ENCODE assay signal across 20 cellular contexts in the genomic region with DNA sequence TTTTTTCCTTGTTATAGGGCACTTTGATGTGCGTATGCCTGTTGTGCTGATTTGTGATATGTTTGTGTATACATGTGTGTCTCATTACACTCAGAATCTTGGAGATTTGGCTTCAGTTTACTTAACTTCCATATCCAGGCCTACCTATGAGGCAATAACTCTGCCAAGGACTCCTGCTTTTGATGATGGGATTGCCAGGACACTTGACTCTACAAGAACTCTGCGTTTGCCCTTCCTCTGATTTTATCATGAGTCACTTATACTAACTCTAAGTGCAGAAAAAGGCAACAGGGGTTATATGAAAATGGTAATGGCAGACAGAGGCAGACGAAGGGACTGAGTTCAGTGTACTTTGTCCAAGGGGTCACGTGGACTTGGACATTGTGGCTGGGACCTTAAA. TPM values are rescaled to one million over a fixed set of nuclear protein-coding genes. Genes with fewer than 3 reads are reported as not detected.
DNase-seq lines count a peak whose midpoint lies in the region; ATAC-seq and TF ChIP-seq lines count a peak whose summit lies in the region.
"Had no signal": no experiment of that assay in that cellular context is flagged by ENCODE, and none has a peak within 500 bp of the region (broad histone marks: within the 10 kb centered on the region; RNA-seq: fewer than 3 reads in every experiment).

No MANE protein-coding gene starts in this region.

- TF ChIP-seq CTCF in RWPE1 (conservative IDR thresholded peaks at IDR 0.05; ENCODE audit: low read depth) (no peak), epithelial cell of proximal tubule (conservative IDR thresholded peaks at IDR 0.05; ENCODE audit: low read depth, low read length) (no peak), omental fat pad (IDR thresholded peaks at IDR 0.05) (no peak), neural progenitor cell (IDR thresholded peaks at IDR 0.05) (no peak)

- CTCF ChIA-PET in RWPE1 (lab: Yijun Ruan, JAX), result no interaction called here

- no peak overlapping the region for H3K9ac ChIP-seq in Karpas-422 (ENCODE audit: low read length)
- no peak overlapping the region for H3K9ac ChIP-seq in neural progenitor cell

- peaks cover 3% of the 10 kb centered on the region for H3K9me3 Mint-ChIP-seq in activated naive CD8-positive, alpha-beta T cell treated with anti-CD3 and anti-CD28 coated beads for 36 hours
- no peaks in the 10 kb centered on the region for H3K9me3 Mint-ChIP-seq in neural progenitor cell
- H3K9me3 Mint-ChIP-seq: activated naive CD4-positive, alpha-beta T cell treated with anti-CD3 and anti-CD28 coated beads, Interleukin-2, amount 10 ng/mL, durations not matched to agents 7 days and 5 days; WTC11 had no signal

- POLR2A ChIA-PET in RWPE1 (lab: Yijun Ruan, JAX; ENCODE audit: low non-redundant PET), result no interaction called here

- H4K20me1 ChIP-seq in Karpas-422 (ENCODE audit: insufficient read depth, low read depth, low read length) (no peaks in the 10 kb centered on the region), neural progenitor cell (ENCODE audit: low read depth) (no peaks in the 10 kb centered on the region)

- H3K27ac Mint-ChIP-seq in activated naive CD8-positive, alpha-beta T cell treated with anti-CD3 and anti-CD28 coated beads for 36 hours, result no peak overlapping the region
- no peak overlapping the region for H3K27ac Mint-ChIP-seq in neural progenitor cell
- H3K27ac Mint-ChIP-seq: activated CD8-positive, alpha-beta T cell treated with anti-CD3 and anti-CD28 coated beads for 36 hours; activated naive CD4-positive, alpha-beta T cell treated with anti-CD3 and anti-CD28 coated beads, Interleukin-2, amount 10 ng/mL, durations not matched to agents 7 days and 5 days; T-helper 17 cell; WTC11 had no signal

- H3K4me3 Mint-ChIP-seq in activated naive CD8-positive, alpha-beta T cell treated with anti-CD3 and anti-CD28 coated beads for 36 hours, result no peak overlapping the region
- H3K4me3 Mint-ChIP-seq in neural progenitor cell, result no peak overlapping the region
- H3K4me3 Mint-ChIP-seq: activated CD8-positive, alpha-beta T cell treated with anti-CD3 and anti-CD28 coated beads for 36 hours; activated naive CD4-positive, alpha-beta T cell treated with anti-CD3 and anti-CD28 coated beads, Interleukin-2, amount 10 ng/mL, durations not matched to agents 7 days and 5 days; effector memory CD8-positive, alpha-beta T cell; T-helper 17 cell; WTC11 had no signal

- H3K36me3 ChIP-seq in Karpas-422 (ENCODE audit: insufficient read depth, low read length) (0 out of 2 replicates have a peak, but pooled peaks cover 4% of the 10 kb centered on the region), neural progenitor cell (no peaks in the 10 kb centered on the region)
- H3K36me3 ChIP-seq: HAP-1, heart left ventricle had no signal

- no peaks in the 10 kb centered on the region for H3K27me3 ChIP-seq in Karpas-422 (ENCODE audit: low read length)
- H3K27me3 ChIP-seq in neural progenitor cell, result no peaks in the 10 kb centered on the region
- H3K27me3 ChIP-seq: heart left ventricle had no signal

- H3F3A ChIP-seq in neural progenitor cell (ENCODE audit: low read depth), result no peaks in the 10 kb centered on the region

- peaks cover 13% of the 10 kb centered on the region for H3K4me1 Mint-ChIP-seq in activated naive CD8-positive, alpha-beta T cell treated with anti-CD3 and anti-CD28 coated beads for 36 hours
- H3K4me1 Mint-ChIP-seq in neural progenitor cell, result no peaks in the 10 kb centered on the region

- H3K4me1 ChIP-seq in Karpas-422 (ENCODE audit: low read length) (peaks cover 79% of the 10 kb centered on the region), neural progenitor cell (no peaks in the 10 kb centered on the region)
- H3K4me1 ChIP-seq: HAP-1 had no signal

- H3K9me3 ChIP-seq in Karpas-422 (ENCODE audit: low read length) (no peaks in the 10 kb centered on the region), neural progenitor cell (ENCODE audit: low read depth) (no peaks in the 10 kb centered on the region)
- H3K9me3 ChIP-seq: HAP-1, heart left ventricle had no signal

- no peaks in the 10 kb centered on the region for H3K9me2 ChIP-seq in Karpas-422 (replicated peaks; ENCODE audit: insufficient read depth, low read length)

- H3K4me3 ChIP-seq in Karpas-422 (ENCODE audit: low read length), result no peak overlapping the region
- no peak overlapping the region for H3K4me3 ChIP-seq in epithelial cell of proximal tubule (ENCODE audit: low read depth, low read length)
- no peak overlapping the region for H3K4me3 ChIP-seq in neural progenitor cell
- H3K4me3 ChIP-seq: HAP-1, heart left ventricle had no signal

- DNase-seq in Karpas-422 (no peak), RWPE1 (ENCODE audit: low spot score) (peak; percentile 52), epithelial cell of proximal tubule (ENCODE audit: low read depth) (peak; percentile 19), omental fat pad (ENCODE audit: low spot score) (no peak), NCI-H82 treated with DMSO at 0.1 percent for 48 hours (lab: John Stamatoyannopoulos, UW; ENCODE audit: unreplicated experiment) (no peak), neural progenitor cell (ENCODE audit: low spot score) (no peak)
- no peak for DNase-seq in activated naive CD8-positive, alpha-beta T cell treated with anti-CD3 and anti-CD28 coated beads for 36 hours
- DNase-seq: activated CD8-positive, alpha-beta T cell treated with anti-CD3 and anti-CD28 coated beads for 36 hours; activated naive CD4-positive, alpha-beta T cell treated with anti-CD3 and anti-CD28 coated beads, Interleukin-2, amount 10 ng/mL, durations not matched to agents 7 days and 5 days; DND-41; effector memory CD8-positive, alpha-beta T cell; heart left ventricle; NCI-H1694; right cardiac atrium; stimulated activated CD4-positive, alpha-beta T cell treated with anti-CD3 and anti-CD28 coated beads, Interleukin-15, amount 100 ng/mL, for 24 hours; substantia nigra; T-helper 17 cell had no signal

- H3K27ac ChIP-seq in Karpas-422 (ENCODE audit: low read length) (peak overlapping the region; percentile 58), RWPE1 (no peak overlapping the region), neural progenitor cell (no peak overlapping the region)
- H3K27ac ChIP-seq: heart left ventricle had no signal

- peaks cover 7% of the 10 kb centered on the region for H3K36me3 Mint-ChIP-seq in activated naive CD8-positive, alpha-beta T cell treated with anti-CD3 and anti-CD28 coated beads for 36 hours
- no peaks in the 10 kb centered on the region for H3K36me3 Mint-ChIP-seq in neural progenitor cell
- H3K36me3 Mint-ChIP-seq: WTC11 had no signal

- H3K4me2 ChIP-seq in Karpas-422 (ENCODE audit: low read depth, low read length, poor library complexity, severe bottlenecking) (no peak overlapping the region), neural progenitor cell (no peak overlapping the region)

- ATAC-seq in omental fat pad (ENCODE audit: low FRiP score) (peak; percentile 35), GM21360 (IDR thresholded peaks at IDR 0.05; ENCODE audit: unreplicated experiment) (no peak)
- ATAC-seq: activated CD8-positive, alpha-beta T cell treated with anti-CD3 and anti-CD28 coated beads for 36 hours; effector memory CD8-positive, alpha-beta T cell; heart left ventricle; right cardiac atrium; T-helper 17 cell; WTC11 had no signal

- H3K79me2 ChIP-seq in Karpas-422 (ENCODE audit: low read length) (peaks cover 87% of the 10 kb centered on the region), neural progenitor cell (ENCODE audit: low read depth) (no peaks in the 10 kb centered on the region)

- no peaks in the 10 kb centered on the region for H3K27me3 Mint-ChIP-seq in activated naive CD8-positive, alpha-beta T cell treated with anti-CD3 and anti-CD28 coated beads for 36 hours
- peaks cover 2% of the 10 kb centered on the region for H3K27me3 Mint-ChIP-seq in neural progenitor cell (ENCODE audit: insufficient read depth, low read depth)
- H3K27me3 Mint-ChIP-seq: activated CD8-positive, alpha-beta T cell treated with anti-CD3 and anti-CD28 coated beads for 36 hours; activated naive CD4-positive, alpha-beta T cell treated with anti-CD3 and anti-CD28 coated beads, Interleukin-2, amount 10 ng/mL, durations not matched to agents 7 days and 5 days; effector memory CD8-positive, alpha-beta T cell; T-helper 17 cell had no signal

- no peak overlapping the region for H2AFZ ChIP-seq in Karpas-422 (ENCODE audit: low read length)
- H2AFZ ChIP-seq in neural progenitor cell (replicated peaks), result no peak overlapping the region

RNA-seq across cellular contexts. Expression of a gene that starts 33.6 kb away (rescaled TPM):
- total RNA-seq in Karpas-422 (2014; rRNA removed; shearing (Covaris generic); ENCODE audit: low replicate concordance), result 42.0 and 58.9 TPM in 2 replicates
- total RNA-seq in epithelial cell of proximal tubule (5.0 and 7.5 TPM in 2 replicates), omental fat pad (10 to 100 TPM; 24.6 to 78.1 (median 40.3) TPM), neural progenitor cell (ENCODE audit: low replicate concordance) (0.17 and 0.56 TPM in 2 replicates)
- 10 to 100 TPM; 12.1 to 12.6 TPM for total RNA-seq in activated naive CD8-positive, alpha-beta T cell treated with anti-CD3 and anti-CD28 coated beads for 36 hours

Comparison
In these comparisons a context has a peak if more than half of its experiments do, and no peak if none do; other contexts are left out.
1. DNase-seq: peak in RWPE1 (single experiment) and epithelial cell of proximal tubule (single experiment); none in Karpas-422 (single experiment), omental fat pad (single experiment), activated naive CD8-positive, alpha-beta T cell treated with anti-CD3 and anti-CD28 coated beads for 36 hours (single experiment), NCI-H82 treated with DMSO at 0.1 percent for 48 hours (single experiment) and neural progenitor cell (single experiment).